Comparison of ENCODE assay signal across 13 cellular contexts in the genomic region with DNA sequence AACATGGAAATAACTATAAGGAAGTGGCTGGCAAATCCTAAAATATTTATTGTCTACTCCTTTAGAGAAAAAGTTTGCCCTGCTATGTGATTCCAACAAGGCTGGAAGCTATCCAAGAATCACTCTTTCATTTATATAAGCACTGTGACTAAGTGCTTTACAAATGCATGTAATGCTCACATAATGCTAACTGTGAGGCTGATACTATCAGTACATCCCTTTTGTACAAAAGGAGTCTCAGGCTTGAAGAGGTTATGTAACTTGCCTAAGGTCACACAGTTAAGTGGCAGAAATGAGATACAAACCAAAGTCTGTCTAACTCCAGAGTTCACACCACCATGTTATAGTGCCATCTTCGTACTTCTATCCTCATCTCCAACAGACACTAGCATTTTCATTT. TPM values are rescaled to one million over a fixed set of nuclear protein-coding genes. Genes with fewer than 3 reads are reported as not detected.
DNase-seq lines count a peak whose midpoint lies in the region; ATAC-seq and TF ChIP-seq lines count a peak whose summit lies in the region.
"Had no signal": no experiment of that assay in that cellular context is flagged by ENCODE, and none has a peak within 500 bp of the region (broad histone marks: within the 10 kb centered on the region; RNA-seq: fewer than 3 reads in every experiment).

No MANE protein-coding gene starts in this region.

- peaks cover 0 to 7% (median 0%) of the 10 kb centered on the region in 4 donors for H3K4me1 ChIP-seq in transverse colon

- peaks cover 29% of the 10 kb centered on the region for H3K4me1 Mint-ChIP-seq in HFFc6 (ENCODE audit: low read depth)
- peaks cover 15% of the 10 kb centered on the region for H3K4me1 Mint-ChIP-seq in T-helper 2 cell treated with Interferon-gamma antibody and Interleukin-4, amounts not matched to agents 5 μg/mL and 100 μg/mL, for 36 hours (ENCODE audit: low read depth)

- no peaks in the 10 kb centered on the region for H3K27me3 ChIP-seq in transverse colon

- H3K9me3 Mint-ChIP-seq in HFFc6: no peaks in the 10 kb centered on the region
- no peaks in the 10 kb centered on the region for H3K9me3 Mint-ChIP-seq in T-helper 2 cell treated with Interferon-gamma antibody and Interleukin-4, amounts not matched to agents 5 μg/mL and 100 μg/mL, for 36 hours
- H3K9me3 Mint-ChIP-seq: activated CD4-positive, alpha-beta T cell treated with anti-CD3 and anti-CD28 coated beads, Interleukin-2, amount 10 ng/mL, durations not matched to agents 7 days and 5 days had no signal

- in situ Hi-C loops in transverse colon (cut with MboI; ENCODE audit: low pct_ligation_motif_present in 1 of 4, low pct_unique_long_range_greater_than_20kb in 1 of 4, low sequenced_read_pairs in 3 of 4): no loop called here

- H3K4me3 Mint-ChIP-seq in HFFc6: peak overlapping the region; percentile 51
- no peak overlapping the region for H3K4me3 Mint-ChIP-seq in T-helper 2 cell treated with Interferon-gamma antibody and Interleukin-4, amounts not matched to agents 5 μg/mL and 100 μg/mL, for 36 hours
- H3K4me3 Mint-ChIP-seq: activated CD4-positive, alpha-beta T cell treated with anti-CD3 and anti-CD28 coated beads, Interleukin-2, amount 10 ng/mL, durations not matched to agents 7 days and 5 days had no signal

- H3K36me3 ChIP-seq in transverse colon: peaks cover 0 to 57% (median 27%) of the 10 kb centered on the region in 4 donors

- H3K9me3 ChIP-seq in transverse colon: no peaks in the 10 kb centered on the region
- H3K9me3 ChIP-seq: thoracic aorta had no signal

- CTCF ChIA-PET in AG04449 (lab: Yijun Ruan, JAX): no interaction called here

- peak overlapping the region; percentile 77 for H3K27ac Mint-ChIP-seq in HFFc6
- no peak overlapping the region for H3K27ac Mint-ChIP-seq in T-helper 2 cell treated with Interferon-gamma antibody and Interleukin-4, amounts not matched to agents 5 μg/mL and 100 μg/mL, for 36 hours

- WGBS in transverse colon (ENCODE audit: low coverage in 1 of 2), 2 donors: 80 to 97% methylated on average over 1 of the region's 1 CpG

- no peak overlapping the region for H3K4me3 ChIP-seq in AG04449 (ENCODE audit: low read depth, low read length)
- no peak overlapping the region for H3K4me3 ChIP-seq in transverse colon
- H3K4me3 ChIP-seq: thoracic aorta had no signal

- TF ChIP-seq CTCF in AG04449 (IDR thresholded peaks at IDR 0.05; ENCODE audit: insufficient read depth, low read length, missing control alignments): no peak
- TF ChIP-seq CTCF in HFFc6 (IDR thresholded peaks at IDR 0.05): no peak
- no peak for TF ChIP-seq CTCF in transverse colon (IDR thresholded peaks at IDR 0.05)

- intact Hi-C loops in transverse colon (cut with DNase I; ENCODE audit: low total_unique reads): no loop called here

- POLR2A ChIA-PET in AG04449 (lab: Yijun Ruan, JAX): no interaction called here

- H3K27ac ChIP-seq in transverse colon: no peak overlapping the region
- H3K27ac ChIP-seq: thoracic aorta had no signal

- H3K27me3 Mint-ChIP-seq in HFFc6 (ENCODE audit: insufficient read depth): no peaks in the 10 kb centered on the region; the same call in 1 of the 2 replicates
- no peaks in the 10 kb centered on the region for H3K27me3 Mint-ChIP-seq in T-helper 2 cell treated with Interferon-gamma antibody and Interleukin-4, amounts not matched to agents 5 μg/mL and 100 μg/mL, for 36 hours (ENCODE audit: low read depth)
- H3K27me3 Mint-ChIP-seq: activated CD4-positive, alpha-beta T cell treated with anti-CD3 and anti-CD28 coated beads, Interleukin-2, amount 10 ng/mL, durations not matched to agents 7 days and 5 days had no signal

- ATAC-seq in GM21360 (IDR thresholded peaks at IDR 0.05; ENCODE audit: unreplicated experiment): no peak

- DNase-seq in AG04449 (ENCODE audit: low read depth, low spot score) (peak; percentile 76), HFFc6 (peak; percentile 92), amniotic stem cell (lab: John Stamatoyannopoulos, UW) (peak; percentile 77), glomerular visceral epithelial cell (ENCODE audit: extremely low spot score) (peak; percentile 42), transverse colon (no peak), NCI-H2227 treated with DMSO at 0.1 percent for 48 hours (lab: John Stamatoyannopoulos, UW) (no peak)
- DNase-seq in T-helper 2 cell treated with Interferon-gamma antibody and Interleukin-4, amounts not matched to agents 5 μg/mL and 100 μg/mL, for 36 hours (ENCODE audit: low spot score): no peak
- DNase-seq: activated CD4-positive, alpha-beta T cell treated with anti-CD3 and anti-CD28 coated beads, Interleukin-2, amount 10 ng/mL, durations not matched to agents 7 days and 5 days; activated naive CD4-positive, alpha-beta T cell; effector memory CD4-positive, alpha-beta T cell; islet precursor cell had no signal

- peaks cover 36% of the 10 kb centered on the region for H3K36me3 Mint-ChIP-seq in HFFc6 (ENCODE audit: low read depth)
- H3K36me3 Mint-ChIP-seq in T-helper 2 cell treated with Interferon-gamma antibody and Interleukin-4, amounts not matched to agents 5 μg/mL and 100 μg/mL, for 36 hours (ENCODE audit: low read depth): peaks cover 68% of the 10 kb centered on the region

- no peak for TF ChIP-seq POLR2A in transverse colon (IDR thresholded peaks at IDR 0.05)

- TF ChIP-seq EP300 in transverse colon (IDR thresholded peaks at IDR 0.05; ENCODE audit: low read depth): no peak

RNA-seq across cellular contexts. Expression of a gene that starts 17.0 kb away (rescaled TPM):
- total RNA-seq in HFFc6 (2021; fragmentation: NEBNext Ultra II Directional; extraction: Animal tissue kit (Norgen Biotek cat#: 25700)): 10 to 100 TPM; 14.5 to 24.7 (median 22.7) TPM
- total RNA-seq in transverse colon: 10 to 100 TPM; 13.5 to 64.7 (median 32.2) TPM

Comparison
In these comparisons a context has a peak if more than half of its experiments do, and no peak if none do; other contexts are left out.
1. DNase-seq: peak in AG04449 (single experiment), HFFc6 (single experiment), amniotic stem cell (single experiment) and glomerular visceral epithelial cell (single experiment); none in transverse colon (single experiment), T-helper 2 cell treated with Interferon-gamma antibody and Interleukin-4, amounts not matched to agents 5 μg/mL and 100 μg/mL, for 36 hours (single experiment) and NCI-H2227 treated with DMSO at 0.1 percent for 48 hours (single experiment).